ENCODE assay signal across 31 cellular contexts in genomic region chrY:7040659-7041058, GRCh38.
"Had no signal": no experiment of that assay in that cellular context is flagged by ENCODE, and none has a peak within 500 bp of the region (broad histone marks: within the 10 kb centered on the region; RNA-seq: fewer than 3 reads in every experiment).

No MANE protein-coding gene starts in this region.

- H3K9ac ChIP-seq: neural progenitor cell, parathyroid adenoma had no signal

- ATAC-seq: left colon; left ventricle myocardium superior; lower lobe of right lung; stimulated activated naive B cell treated with anti-CD40 and anti-IgM and Interleukin-4, amounts not matched to agents 10 μg/mL and 1 μg/mL and 100 μg/mL, for 72 hours had no signal

- H3K9me3 ChIP-seq: colonic mucosa, esophagus squamous epithelium, lower lobe of right lung, right lobe of liver, thoracic aorta, tibial nerve, upper lobe of left lung had no signal

- DNase-seq: colonic mucosa; effector memory CD4-positive, alpha-beta T cell; erythroblast; esophagus squamous epithelium; foreskin melanocyte; glutamatergic neuron; hypothalamus; immature natural killer cell; islet precursor cell; kidney glomerular epithelial cell; left colon; left ventricle myocardium superior; lower lobe of right lung; right lobe of liver; stimulated activated CD4-positive, alpha-beta T cell treated with anti-CD3 and anti-CD28 coated beads, Interleukin-12 subunit alpha, Interleukin-12 subunit beta, amount 100 ng/mL, for 4 hours; stimulated activated CD4-positive, alpha-beta T cell treated with anti-CD3 and anti-CD28 coated beads, Interleukin-1b, Interleukin-23, amount 100 ng/mL, for 48 hours; stimulated activated CD4-positive, alpha-beta T cell treated with anti-CD3 and anti-CD28 coated beads, Interleukin-4, amount 100 ng/mL, for 24 hours; stimulated activated naive B cell treated with anti-CD40 and anti-IgM and Interleukin-4, amounts not matched to agents 10 μg/mL and 1 μg/mL and 100 μg/mL, for 72 hours; upper lobe of left lung had no signal

- H3K27ac ChIP-seq: colonic mucosa, esophagus squamous epithelium, lower lobe of right lung, neural progenitor cell, parathyroid adenoma, right lobe of liver, thoracic aorta, tibial nerve, upper lobe of left lung had no signal

- H3K4me1 Mint-ChIP-seq: immature natural killer cell; memory B cell; nephron; neural progenitor cell; stimulated activated naive B cell treated with anti-CD40 and anti-IgM and Interleukin-4, amounts not matched to agents 10 μg/mL and 1 μg/mL and 100 μg/mL, for 72 hours had no signal

- H2AFZ ChIP-seq: neural progenitor cell, parathyroid adenoma had no signal

- H3K4me3 Mint-ChIP-seq: dendritic cell treated with granulocyte-macrophage colony-stimulating factor and Interleukin-4, amounts not matched to agents 40 ng/mL and 50 ng/mL, for 4 days; memory B cell; nephron; neural progenitor cell; stimulated activated naive B cell treated with anti-CD40 and anti-IgM and Interleukin-4, amounts not matched to agents 10 μg/mL and 1 μg/mL and 100 μg/mL, for 72 hours; stimulated activated naive CD8-positive, alpha-beta T cell treated with anti-CD3 and anti-CD28 coated beads, Interleukin-15, Interleukin-2, amounts not matched to agents 100 ng/mL and 50 ng/mL, for 24 hours had no signal

- H3K4me2 ChIP-seq: neural progenitor cell, smooth muscle cell had no signal

- H3K36me3 Mint-ChIP-seq: memory B cell; neural progenitor cell; stimulated activated naive B cell treated with anti-CD40 and anti-IgM and Interleukin-4, amounts not matched to agents 10 μg/mL and 1 μg/mL and 100 μg/mL, for 72 hours had no signal

- FAIRE-seq: endometrium, urothelium cell line had no signal

- H3K9me3 Mint-ChIP-seq: dendritic cell treated with granulocyte-macrophage colony-stimulating factor and Interleukin-4, amounts not matched to agents 40 ng/mL and 50 ng/mL, for 4 days; immature natural killer cell; nephron; neural progenitor cell; stimulated activated naive B cell treated with anti-CD40 and anti-IgM and Interleukin-4, amounts not matched to agents 10 μg/mL and 1 μg/mL and 100 μg/mL, for 72 hours; stimulated activated naive CD8-positive, alpha-beta T cell treated with anti-CD3 and anti-CD28 coated beads, Interleukin-15, Interleukin-2, amounts not matched to agents 100 ng/mL and 50 ng/mL, for 24 hours had no signal

- H3K4me1 ChIP-seq: colonic mucosa, esophagus squamous epithelium, lower lobe of right lung, neural progenitor cell, parathyroid adenoma, right lobe of liver, tibial nerve, upper lobe of left lung had no signal

- H3K79me2 ChIP-seq: parathyroid adenoma had no signal

- H3K27ac Mint-ChIP-seq: dendritic cell treated with granulocyte-macrophage colony-stimulating factor and Interleukin-4, amounts not matched to agents 40 ng/mL and 50 ng/mL, for 4 days; memory B cell; nephron; neural progenitor cell; progenitor cell of endocrine pancreas; stimulated activated naive B cell treated with anti-CD40 and anti-IgM and Interleukin-4, amounts not matched to agents 10 μg/mL and 1 μg/mL and 100 μg/mL, for 72 hours; stimulated activated naive CD8-positive, alpha-beta T cell treated with anti-CD3 and anti-CD28 coated beads, Interleukin-15, Interleukin-2, amounts not matched to agents 100 ng/mL and 50 ng/mL, for 24 hours had no signal

- H3K36me3 ChIP-seq: colonic mucosa, esophagus squamous epithelium, lower lobe of right lung, neural progenitor cell, right lobe of liver, thoracic aorta, tibial nerve, upper lobe of left lung had no signal

- H3K4me3 ChIP-seq: colonic mucosa, esophagus squamous epithelium, lower lobe of right lung, neural progenitor cell, right lobe of liver, smooth muscle cell, thoracic aorta, tibial nerve, upper lobe of left lung had no signal

- H3K27me3 ChIP-seq: colonic mucosa, esophagus squamous epithelium, neural progenitor cell, right lobe of liver, tibial nerve, upper lobe of left lung had no signal

- H3K27me3 Mint-ChIP-seq: dendritic cell treated with granulocyte-macrophage colony-stimulating factor and Interleukin-4, amounts not matched to agents 40 ng/mL and 50 ng/mL, for 4 days; progenitor cell of endocrine pancreas; stimulated activated naive B cell treated with anti-CD40 and anti-IgM and Interleukin-4, amounts not matched to agents 10 μg/mL and 1 μg/mL and 100 μg/mL, for 72 hours; stimulated activated naive CD8-positive, alpha-beta T cell treated with anti-CD3 and anti-CD28 coated beads, Interleukin-15, Interleukin-2, amounts not matched to agents 100 ng/mL and 50 ng/mL, for 24 hours had no signal
